8 cellular contexts compared by ENCODE assay signal in the genomic region with DNA sequence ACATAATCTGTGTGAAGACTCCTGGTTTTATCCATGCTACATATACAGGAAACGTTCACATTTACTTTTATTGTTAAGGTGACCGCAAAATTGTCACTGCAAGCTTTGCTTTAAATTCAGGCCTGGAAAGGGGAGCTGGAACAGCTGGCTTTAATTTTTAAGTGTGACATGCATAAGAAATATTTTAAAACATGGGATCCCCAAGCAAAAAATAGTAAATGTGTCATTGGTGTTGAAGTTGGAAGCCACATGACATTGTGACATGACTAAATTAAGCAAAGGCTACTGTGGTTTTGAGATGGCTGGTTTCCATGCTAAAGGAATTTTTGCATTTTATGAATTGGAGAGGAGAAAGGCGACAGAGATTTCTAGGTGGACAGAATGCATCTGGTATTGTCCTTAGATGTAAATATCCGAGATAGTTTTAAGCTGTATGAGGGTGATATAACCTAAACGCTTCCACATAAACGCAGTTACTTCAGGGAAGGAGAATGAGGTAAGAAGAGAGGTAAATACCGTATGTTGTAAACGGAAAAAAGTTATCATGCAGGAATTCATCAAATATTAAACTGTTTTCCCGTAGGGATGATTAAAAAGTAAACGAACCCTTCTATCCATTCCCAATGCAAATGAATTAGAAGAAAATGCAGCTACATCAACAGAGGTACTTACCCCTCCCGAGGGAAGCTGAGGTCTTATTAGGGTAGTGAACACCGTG. TPM values are rescaled to one million over a fixed set of nuclear protein-coding genes. Genes with fewer than 3 reads are reported as not detected.
A peak's percentile ranks its signal among the peaks of the same experiment; 100 is the strongest.
DNase-seq lines count a peak whose midpoint lies in the region; ATAC-seq lines count a peak whose summit lies in the region.

No MANE protein-coding gene starts in this region.

- H3K4me3 Mint-ChIP-seq in activated CD4-positive, alpha-beta T cell treated with anti-CD3 and anti-CD28 coated beads for 36 hours: peak overlapping the region; percentile 89
- peak overlapping the region; percentile 82 for H3K4me3 Mint-ChIP-seq in activated CD4-positive, alpha-beta memory T cell treated with anti-CD3 and anti-CD28 coated beads, Interleukin-2, amount 10 ng/mL, durations not matched to agents 7 days and 5 days

- CTCF ChIA-PET in activated CD4-positive, alpha-beta T cell treated with anti-CD3 and anti-CD28 coated beads for 36 hours (lab: Charles Lee): interaction anchor here (0.6 to 1.4 kb wide), 6 partner anchors 9 to 232 kb away, joined by 3 to 6 read pairs (median 4); no protein-coding TSS in a partner anchor
- CTCF ChIA-PET in activated CD4-positive, alpha-beta memory T cell treated with anti-CD3 and anti-CD28 coated beads, Interleukin-2, amount 10 ng/mL, durations not matched to agents 7 days and 5 days (lab: Charles Lee): interaction anchor here (0.7 to 1.6 kb wide), 4 partner anchors 41 to 150 kb away, joined by 4 to 7 read pairs (median 4); a partner anchor contains a TSS

- H3K27me3 ChIP-seq in iPS-18a (ENCODE audit: control insufficient read depth, insufficient read depth, low read length): peaks cover 51% of the 10 kb centered on the region
- H3K27me3 ChIP-seq in stomach smooth muscle (ENCODE audit: control insufficient read depth in 1 of 2, insufficient read depth in 2 of 2, low read length in 2 of 2): no peaks in the 10 kb centered on the region

- intact Hi-C loops in activated CD4-positive, alpha-beta T cell treated with anti-CD3 and anti-CD28 coated beads for 36 hours (cut with DNase I, micrococcal nuclease): loop anchor here (1.0 to 2.0 kb wide), 6 partner anchors 11 to 202 kb away; a partner anchor contains a TSS

- peaks cover 9% of the 10 kb centered on the region for H3K4me1 ChIP-seq in iPS-18a (ENCODE audit: control insufficient read depth, low read depth, low read length)
- H3K4me1 ChIP-seq in stomach smooth muscle (ENCODE audit: control insufficient read depth, insufficient read depth, low read length): peaks cover 18% of the 10 kb centered on the region

- no peaks in the 10 kb centered on the region for H3K36me3 Mint-ChIP-seq in activated CD4-positive, alpha-beta T cell treated with anti-CD3 and anti-CD28 coated beads for 36 hours (ENCODE audit: low read depth)
- no peaks in the 10 kb centered on the region for H3K36me3 Mint-ChIP-seq in activated CD4-positive, alpha-beta memory T cell treated with anti-CD3 and anti-CD28 coated beads, Interleukin-2, amount 10 ng/mL, durations not matched to agents 7 days and 5 days (ENCODE audit: low read depth)

- H3K27ac ChIP-seq in iPS-18a (ENCODE audit: low read length): no peak overlapping the region
- H3K27ac ChIP-seq in stomach smooth muscle (ENCODE audit: low read length): peak overlapping the region; percentile 89

- ATAC-seq in activated CD4-positive, alpha-beta T cell treated with anti-CD3 and anti-CD28 coated beads for 36 hours: no peak
- ATAC-seq in HG02571 (IDR thresholded peaks at IDR 0.05; ENCODE audit: unreplicated experiment): no peak

- DNase-seq in activated CD4-positive, alpha-beta T cell treated with anti-CD3 and anti-CD28 coated beads for 36 hours: no peak
- no peak for DNase-seq in activated CD4-positive, alpha-beta T cell treated with anti-CD3 and anti-CD28 coated beads, Interleukin-2, amount 50 U/mL, for 1 hour
- DNase-seq in activated CD4-positive, alpha-beta memory T cell treated with anti-CD3 and anti-CD28 coated beads, Interleukin-2, amount 10 ng/mL, durations not matched to agents 7 days and 5 days: no peak
- DNase-seq in A172 (ENCODE audit: low spot score) (no peak), DMS79 (lab: John Stamatoyannopoulos, UW) (no peak)

- no peaks in the 10 kb centered on the region for H3K9me3 ChIP-seq in iPS-18a (ENCODE audit: control insufficient read depth, low read depth, low read length)
- no peaks in the 10 kb centered on the region for H3K9me3 ChIP-seq in stomach smooth muscle (ENCODE audit: control insufficient read depth in 2 of 2, low read length in 2 of 2)

- peaks cover 29% of the 10 kb centered on the region for H3K4me1 Mint-ChIP-seq in activated CD4-positive, alpha-beta T cell treated with anti-CD3 and anti-CD28 coated beads for 36 hours
- H3K4me1 Mint-ChIP-seq in activated CD4-positive, alpha-beta memory T cell treated with anti-CD3 and anti-CD28 coated beads, Interleukin-2, amount 10 ng/mL, durations not matched to agents 7 days and 5 days: peaks cover 31% of the 10 kb centered on the region

- H3K9ac ChIP-seq in iPS-18a (ENCODE audit: low read length) (peak overlapping the region; percentile 28), stomach smooth muscle (ENCODE audit: low read length in 2 of 2) (peak overlapping the region; percentile 61 to 87)

- H3K9me3 Mint-ChIP-seq in activated CD4-positive, alpha-beta T cell treated with anti-CD3 and anti-CD28 coated beads for 36 hours (ENCODE audit: low read depth): no peaks in the 10 kb centered on the region
- no peaks in the 10 kb centered on the region for H3K9me3 Mint-ChIP-seq in activated CD4-positive, alpha-beta memory T cell treated with anti-CD3 and anti-CD28 coated beads, Interleukin-2, amount 10 ng/mL, durations not matched to agents 7 days and 5 days

- H3K4me3 ChIP-seq in iPS-18a (ENCODE audit: low read length) (peak overlapping the region; percentile 74), stomach smooth muscle (ENCODE audit: low read length in 2 of 2) (peak overlapping the region; percentile 68 to 89)

- POLR2A ChIA-PET in activated CD4-positive, alpha-beta T cell treated with anti-CD3 and anti-CD28 coated beads for 36 hours (lab: Charles Lee): interaction anchor here (0.6 to 1.3 kb wide), 3 partner anchors 9 to 187 kb away, joined by 3 to 6 read pairs (median 3); a partner anchor contains a TSS
- POLR2A ChIA-PET in activated CD4-positive, alpha-beta memory T cell treated with anti-CD3 and anti-CD28 coated beads, Interleukin-2, amount 10 ng/mL, durations not matched to agents 7 days and 5 days (lab: Charles Lee): interaction anchor here (0.8 to 2.4 kb wide), 5 partner anchors 12 to 156 kb away, joined by 3 to 24 read pairs (median 4); a partner anchor contains a TSS

- no peaks in the 10 kb centered on the region for H3K27me3 Mint-ChIP-seq in activated CD4-positive, alpha-beta T cell treated with anti-CD3 and anti-CD28 coated beads for 36 hours
- no peaks in the 10 kb centered on the region for H3K27me3 Mint-ChIP-seq in activated CD4-positive, alpha-beta memory T cell treated with anti-CD3 and anti-CD28 coated beads, Interleukin-2, amount 10 ng/mL, durations not matched to agents 7 days and 5 days

- no peaks in the 10 kb centered on the region for H3K36me3 ChIP-seq in iPS-18a (ENCODE audit: control insufficient read depth, low read depth, low read length)
- H3K36me3 ChIP-seq in stomach smooth muscle (ENCODE audit: control insufficient read depth in 2 of 2, insufficient read depth in 2 of 2, low read length in 2 of 2): no peaks in the 10 kb centered on the region

- H3K27ac Mint-ChIP-seq in activated CD4-positive, alpha-beta T cell treated with anti-CD3 and anti-CD28 coated beads for 36 hours: peak overlapping the region; percentile 81
- H3K27ac Mint-ChIP-seq in activated CD4-positive, alpha-beta memory T cell treated with anti-CD3 and anti-CD28 coated beads, Interleukin-2, amount 10 ng/mL, durations not matched to agents 7 days and 5 days: peak overlapping the region; percentile 84

RNA-seq across cellular contexts. Expression of a gene that starts 0.9 kb away (rescaled TPM):
- total RNA-seq in activated CD4-positive, alpha-beta T cell treated with anti-CD3 and anti-CD28 coated beads for 36 hours: 10 to 100 TPM; 20.7 to 25.6 TPM
- 10 to 100 TPM; 41.7 to 45.1 TPM for total RNA-seq in activated CD4-positive, alpha-beta memory T cell treated with anti-CD3 and anti-CD28 coated beads, Interleukin-2, amount 10 ng/mL, durations not matched to agents 7 days and 5 days
- total RNA-seq in A172 (2014; rRNA removed; shearing (Covaris generic)): 69.8 and 87.7 TPM in 2 replicates

RNA-seq across cellular contexts. Expression of a gene that starts 12.1 kb away (rescaled TPM):
- total RNA-seq in activated CD4-positive, alpha-beta T cell treated with anti-CD3 and anti-CD28 coated beads for 36 hours: 10 to 100 TPM; 22.7 to 23.4 TPM
- total RNA-seq in activated CD4-positive, alpha-beta memory T cell treated with anti-CD3 and anti-CD28 coated beads, Interleukin-2, amount 10 ng/mL, durations not matched to agents 7 days and 5 days: 10 to 100 TPM; 46.8 to 47.4 TPM
- 27.0 and 42.2 TPM in 2 replicates for total RNA-seq in A172 (2014; rRNA removed; shearing (Covaris generic))

RNA-seq across cellular contexts. Expression of a gene that starts 42.3 kb away (rescaled TPM):
- total RNA-seq in activated CD4-positive, alpha-beta T cell treated with anti-CD3 and anti-CD28 coated beads for 36 hours: 10 to 100 TPM; 43.6 to 77.5 TPM
- total RNA-seq in activated CD4-positive, alpha-beta memory T cell treated with anti-CD3 and anti-CD28 coated beads, Interleukin-2, amount 10 ng/mL, durations not matched to agents 7 days and 5 days: 10 to 100 TPM; 58.5 to 65.8 TPM
- 23.0 and 23.8 TPM in 2 replicates for total RNA-seq in A172 (2014; rRNA removed; shearing (Covaris generic))
